In the genomic region with DNA sequence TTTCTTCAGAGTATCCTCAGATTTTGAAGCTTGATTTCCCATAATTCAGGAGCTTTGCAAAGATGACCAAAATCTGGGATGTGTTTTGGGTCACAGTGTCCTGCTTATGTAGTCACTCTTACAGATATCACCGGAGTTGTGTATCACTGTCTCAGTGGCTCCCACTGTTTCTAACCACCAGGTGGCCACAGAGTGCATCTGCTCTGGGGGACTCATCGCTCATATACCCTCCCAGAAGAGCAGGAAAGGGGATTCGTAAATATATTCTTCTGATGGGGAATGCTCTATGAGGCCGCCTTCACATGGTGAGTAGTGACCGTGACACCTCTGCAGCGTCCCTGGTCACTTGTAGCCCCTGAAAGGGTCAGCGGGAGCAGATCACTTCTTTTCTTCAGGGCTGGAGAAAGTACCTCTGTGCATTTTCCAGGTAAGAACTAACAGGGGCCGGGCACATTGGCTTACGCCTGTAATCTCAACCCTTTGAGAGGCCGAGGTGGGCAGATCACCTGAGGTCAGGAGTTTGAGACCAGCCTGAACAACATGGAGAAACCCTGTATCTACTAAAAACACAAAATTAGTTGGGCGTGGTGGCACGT, we compare ENCODE assay signal across 8 cellular contexts.
DNase-seq lines count a peak whose midpoint lies in the region; ATAC-seq and TF ChIP-seq lines count a peak whose summit lies in the region.
"Not testable (repeated sequence)": the region's sequence is repeated elsewhere in the genome, so short reads cannot be mapped to it uniquely, and the experiment has no call there.

No MANE protein-coding gene starts in this region.

- not testable (repeated sequence) for H3K27ac Mint-ChIP-seq in CD4-positive, CD25-positive, alpha-beta regulatory T cell; T-helper 17 cell

- not testable (repeated sequence) for H3K36me3 Mint-ChIP-seq in CD4-positive, CD25-positive, alpha-beta regulatory T cell; T-helper 17 cell (ENCODE audit: low read depth)

- H3K27ac ChIP-seq in CD4-positive, CD25-positive, alpha-beta regulatory T cell (ENCODE audit: insufficient read depth, low read length, poor library complexity, severe bottlenecking); HCT116 (ENCODE audit: low read depth, low read length); mesenchymal stem cell (ENCODE audit: low read length, poor library complexity, severe bottlenecking): not testable (repeated sequence)

- not testable (repeated sequence) for H3K4ac ChIP-seq in mesenchymal stem cell (ENCODE audit: low read depth in 1 of 2, low read length in 2 of 2)

- peak in 2 of 3 donors; percentile 16 to 27 for DNase-seq in CD4-positive, CD25-positive, alpha-beta regulatory T cell
- DNase-seq in HCT116 (ENCODE audit: low read depth, low spot score); T-helper 17 cell: not testable (repeated sequence)
- DNase-seq in NCI-H226 (peak; percentile 1), adipocyte (ENCODE audit: low read depth) (peak; percentile 44), fibroblast of villous mesenchyme (ENCODE audit: low read depth) (peak; percentile 14), mesenchymal stem cell (peak; percentile 1)
- DNase-seq in stimulated activated naive CD8-positive, alpha-beta T cell treated with anti-CD3 and anti-CD28 coated beads, Interleukin-15, Interleukin-2, amounts not matched to agents 100 U/mL and 50 U/mL, for 24 hours: peak; percentile 14

- not testable (repeated sequence) for H2BK12ac ChIP-seq in mesenchymal stem cell (ENCODE audit: low read length in 2 of 2)

- not testable (repeated sequence) for H3K79me2 ChIP-seq in HCT116 (ENCODE audit: insufficient read depth, low read length)

- H3K79me1 ChIP-seq in mesenchymal stem cell (replicated peaks; ENCODE audit: low read length, poor library complexity, severe bottlenecking): not testable (repeated sequence)

- H3K9me2 ChIP-seq in HCT116 (ENCODE audit: insufficient read depth): not testable (repeated sequence)

- not testable (repeated sequence) for H3K9me3 ChIP-seq in CD4-positive, CD25-positive, alpha-beta regulatory T cell (ENCODE audit: control insufficient read depth in 2 of 2, low read length in 2 of 2); HCT116 (ENCODE audit: control insufficient read depth in 1 of 2, insufficient read depth in 1 of 2, low read depth in 1 of 2, low read length in 2 of 2); T-helper 17 cell (ENCODE audit: control insufficient read depth, low read length, poor library complexity, severe bottlenecking); adipocyte (ENCODE audit: control insufficient read depth, low read length); mesenchymal stem cell (ENCODE audit: control insufficient read depth, low read length)

- intact Hi-C loops in HCT116 (cut with micrococcal nuclease): not testable (repeated sequence)

- H3K4me3 Mint-ChIP-seq in CD4-positive, CD25-positive, alpha-beta regulatory T cell; T-helper 17 cell: not testable (repeated sequence)

- not testable (repeated sequence) for H3K4me1 ChIP-seq in CD4-positive, CD25-positive, alpha-beta regulatory T cell (ENCODE audit: control insufficient read depth, insufficient read depth, low read length, poor library complexity, severe bottlenecking); HCT116 (ENCODE audit: control insufficient read depth in 1 of 2, insufficient read depth in 2 of 2, low read length in 2 of 2); adipocyte (ENCODE audit: control insufficient read depth, insufficient read depth, low read length); mesenchymal stem cell (ENCODE audit: control insufficient read depth, insufficient read depth, low read depth, low read length)

- H2BK5ac ChIP-seq in mesenchymal stem cell (ENCODE audit: low read depth, low read length, poor library complexity, severe bottlenecking): not testable (repeated sequence)

- RAD21 ChIA-PET in HCT116 (lab: Charles Lee; ENCODE audit: low non-redundant PET in 1 of 2, low total read pairs in 2 of 2, uncharacterized antibody in 2 of 2, unreplicated experiment in 2 of 2): not testable (repeated sequence)

- not testable (repeated sequence) for H3K23ac ChIP-seq in mesenchymal stem cell (ENCODE audit: low read length in 2 of 2)

- not testable (repeated sequence) for H2BK120ac ChIP-seq in mesenchymal stem cell (ENCODE audit: low read depth, low read length)

- H3K4me3 ChIP-seq in CD4-positive, CD25-positive, alpha-beta regulatory T cell (ENCODE audit: low read depth, low read length); HCT116 (replicated peaks in 1 of 2; ENCODE audit: low read depth in 1 of 2, low read length in 2 of 2); adipocyte (ENCODE audit: low read length); fibroblast of villous mesenchyme (ENCODE audit: low read depth, low read length); mesenchymal stem cell (ENCODE audit: insufficient read depth in 1 of 2, low read depth in 1 of 2, low read length in 2 of 2): not testable (repeated sequence)

- not testable (repeated sequence) for H4K20me1 ChIP-seq in HCT116 (ENCODE audit: insufficient read depth)

- CTCF ChIA-PET in HCT116 (lab: Charles Lee): not testable (repeated sequence)

- peaks cover 11% of the 10 kb centered on the region for H3K27me3 Mint-ChIP-seq in CD4-positive, CD25-positive, alpha-beta regulatory T cell
- H3K27me3 Mint-ChIP-seq in T-helper 17 cell: not testable (repeated sequence)

- not testable (repeated sequence) for H2AK5ac ChIP-seq in mesenchymal stem cell (ENCODE audit: low read length, severe bottlenecking)

- TF ChIP-seq CTCF in HCT116 (IDR thresholded peaks at IDR 0.05 in 2 of 3, conservative IDR thresholded peaks at IDR 0.05 in 1 of 3; ENCODE audit: borderline replicate concordance in 1 of 3, insufficient read depth in 1 of 3, low read depth in 2 of 3, low read length in 2 of 3) (peak; percentile 38 to 70 (median 68); a peak in 5 of 6 replicates), fibroblast of villous mesenchyme (IDR thresholded peaks at IDR 0.05; ENCODE audit: insufficient read depth, low read depth, low read length) (peak; percentile 65)

- WGBS in mesenchymal stem cell: 76% methylated on average over 10 of the region's 12 CpGs

- not testable (repeated sequence) for H4K8ac ChIP-seq in mesenchymal stem cell (ENCODE audit: low read length)

- ATAC-seq in CD4-positive, CD25-positive, alpha-beta regulatory T cell (ENCODE audit: low read depth in 2 of 2): peak in 1 of 2 donors; percentile 52
- peak; percentile 98 for ATAC-seq in HCT116
- ATAC-seq in T-helper 17 cell: peak; percentile 51
- ATAC-seq in stimulated activated naive CD8-positive, alpha-beta T cell treated with anti-CD3 and anti-CD28 coated beads, Interleukin-15, Interleukin-2, amounts not matched to agents 100 U/mL and 50 U/mL, for 24 hours: not testable (repeated sequence)

- BruUV-seq in HCT116 (replicated peaks; lab: Mats Ljungman, UMichigan): not testable (repeated sequence)

- peak; percentile 56 for TF ChIP-seq RAD21 in HCT116 (IDR thresholded peaks at IDR 0.05; ENCODE audit: low read depth)

- not testable (repeated sequence) for H3K9me3 Mint-ChIP-seq in CD4-positive, CD25-positive, alpha-beta regulatory T cell

- H2AFZ ChIP-seq in HCT116 (ENCODE audit: low read depth, low read length, poor library complexity, severe bottlenecking); mesenchymal stem cell (ENCODE audit: low read depth, low read length): not testable (repeated sequence)

- not testable (repeated sequence) for H3K4me2 ChIP-seq in HCT116 (ENCODE audit: low read length); mesenchymal stem cell (ENCODE audit: low read length, poor library complexity, severe bottlenecking)

- H3K36me3 ChIP-seq in CD4-positive, CD25-positive, alpha-beta regulatory T cell (ENCODE audit: control insufficient read depth, insufficient read depth, low read length); HCT116 (ENCODE audit: control insufficient read depth in 1 of 2, insufficient read depth in 2 of 2, low read length in 2 of 2); adipocyte (ENCODE audit: control insufficient read depth, insufficient read depth, low read length, severe bottlenecking); mesenchymal stem cell (ENCODE audit: control insufficient read depth in 1 of 2, insufficient read depth in 2 of 2, low read depth in 1 of 2, low read length in 2 of 2): not testable (repeated sequence)

- H3K4me1 Mint-ChIP-seq in CD4-positive, CD25-positive, alpha-beta regulatory T cell; T-helper 17 cell: not testable (repeated sequence)

- POLR2A ChIA-PET in HCT116 (lab: Charles Lee): not testable (repeated sequence)

- not testable (repeated sequence) for H3K14ac ChIP-seq in mesenchymal stem cell (ENCODE audit: low read length in 2 of 2)

- not testable (repeated sequence) for H3K27me3 ChIP-seq in CD4-positive, CD25-positive, alpha-beta regulatory T cell (ENCODE audit: control insufficient read depth, insufficient read depth, low read length); HCT116 (ENCODE audit: insufficient read depth, low read length); adipocyte (replicated peaks; ENCODE audit: control insufficient read depth, insufficient read depth, low read length); mesenchymal stem cell (ENCODE audit: control insufficient read depth in 1 of 2, insufficient read depth in 1 of 2, low read length in 2 of 2)

- not testable (repeated sequence) for H2BK15ac ChIP-seq in mesenchymal stem cell (ENCODE audit: low read depth, poor library complexity, severe bottlenecking)

- H3K18ac ChIP-seq in mesenchymal stem cell (ENCODE audit: low read depth in 1 of 2, low read length in 2 of 2): not testable (repeated sequence)

- not testable (repeated sequence) for H4K91ac ChIP-seq in mesenchymal stem cell (ENCODE audit: low read length)

- TF ChIP-seq POLR2A in HCT116 (IDR thresholded peaks at IDR 0.05; ENCODE audit: borderline replicate concordance, extremely low read depth, insufficient read depth, insufficient read length): not testable (repeated sequence)

- not testable (repeated sequence) for H3K9ac ChIP-seq in HCT116 (ENCODE audit: low read length); adipocyte (ENCODE audit: low read length); mesenchymal stem cell (ENCODE audit: low read length)
